Comparison of ENCODE assay signal across 1 cellular context in the genomic region with DNA sequence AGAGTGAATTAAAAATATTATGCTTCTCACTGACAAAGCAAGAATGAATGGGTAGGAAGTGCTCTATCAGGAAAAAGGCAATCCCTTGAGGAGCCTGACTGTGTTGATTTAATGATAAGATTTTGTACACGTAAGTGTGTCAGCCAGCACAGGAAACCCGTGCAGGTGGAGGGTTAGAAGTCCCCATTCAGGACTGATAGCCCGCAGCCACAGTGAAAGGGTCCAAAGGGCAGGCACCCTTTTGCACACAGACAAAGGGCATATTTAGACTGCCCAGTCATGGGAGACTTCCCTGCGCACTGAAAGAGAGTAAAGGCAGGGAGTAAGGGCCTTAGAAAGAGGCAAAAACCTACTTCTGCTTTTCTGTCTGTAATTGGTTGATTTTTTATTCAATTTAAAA.
TF ChIP-seq lines count a peak whose summit lies in the region.

No MANE protein-coding gene starts in this region.

TF ChIP-seq in HepG2, 621 proteins besides CTCF, POLR2A, EP300 and RAD21 (continued from another document and continues in another):
- TF ChIP-seq THAP9 (CRISPR knock-in tag; IDR thresholded peaks at IDR 0.05; ENCODE audit: borderline replicate concordance) (no peak), WIZ (CRISPR knock-in tag; IDR thresholded peaks at IDR 0.05) (no peak), PCBP1 (IDR thresholded peaks at IDR 0.05; ENCODE audit: borderline replicate concordance, low read depth, low read length) (no peak), GTF3A (CRISPR knock-in tag; conservative IDR thresholded peaks at IDR 0.05) (no peak), KDM5A (IDR thresholded peaks at IDR 0.05; ENCODE audit: borderline replicate concordance, low read length) (no peak), FOXK2 (IDR thresholded peaks at IDR 0.05) (no peak), NR3C1 (CRISPR knock-in tag; IDR thresholded peaks at IDR 0.05) (no peak), HMGA1 (CRISPR knock-in tag; conservative IDR thresholded peaks at IDR 0.05) (no peak), NCOA5 (CRISPR knock-in tag; IDR thresholded peaks at IDR 0.05) (no peak), ZFP37 (CRISPR knock-in tag; IDR thresholded peaks at IDR 0.05; ENCODE audit: borderline replicate concordance) (no peak), POLR2AphosphoS5 (IDR thresholded peaks at IDR 0.05; ENCODE audit: low read depth, low read length) (no peak), MBD4 (IDR thresholded peaks at IDR 0.05; ENCODE audit: borderline replicate concordance, low read length) (no peak), ZNF253 (CRISPR knock-in tag; IDR thresholded peaks at IDR 0.05; ENCODE audit: borderline replicate concordance) (no peak), CHCHD3 (CRISPR knock-in tag; IDR thresholded peaks at IDR 0.05) (no peak), E2F2 (CRISPR knock-in tag; IDR thresholded peaks at IDR 0.05; ENCODE audit: borderline replicate concordance) (no peak), ETV6 (CRISPR knock-in tag; conservative IDR thresholded peaks at IDR 0.05) (no peak), PHF21A (CRISPR knock-in tag; IDR thresholded peaks at IDR 0.05) (peak; percentile 95), EED (CRISPR knock-in tag; IDR thresholded peaks at IDR 0.05) (no peak), NONO (IDR thresholded peaks at IDR 0.05) (no peak), NONO (CRISPR knock-in tag; conservative IDR thresholded peaks at IDR 0.05) (0 out of 2 replicates have a peak, but pooled peaks have one; percentile 55), HINFP (CRISPR knock-in tag; IDR thresholded peaks at IDR 0.05; ENCODE audit: low read depth) (no peak), RARA (CRISPR knock-in tag; IDR thresholded peaks at IDR 0.05) (peak; percentile 91), MZF1 (CRISPR knock-in tag; IDR thresholded peaks at IDR 0.05; ENCODE audit: borderline replicate concordance) (no peak), ZNF556 (CRISPR knock-in tag; IDR thresholded peaks at IDR 0.05; ENCODE audit: borderline replicate concordance) (peak; percentile 68; the same call in 1 of the 2 replicates), ARID2 (CRISPR knock-in tag; IDR thresholded peaks at IDR 0.05; ENCODE audit: borderline replicate concordance) (no peak), PAF1 (CRISPR knock-in tag; IDR thresholded peaks at IDR 0.05) (no peak), NFE2L2 (IDR thresholded peaks at IDR 0.05; ENCODE audit: low read length) (peak; percentile 61; the same call in 1 of the 2 replicates), RBAK (CRISPR knock-in tag; IDR thresholded peaks at IDR 0.05) (peak; percentile 73; the same call in 1 of the 2 replicates), GFI1 (CRISPR knock-in tag; IDR thresholded peaks at IDR 0.05; ENCODE audit: borderline replicate concordance) (peak; percentile 87), TEF (CRISPR knock-in tag; IDR thresholded peaks at IDR 0.05) (no peak), ZBTB8A (CRISPR knock-in tag; IDR thresholded peaks at IDR 0.05; ENCODE audit: borderline replicate concordance, low read depth) (no peak), ZNF44 (CRISPR knock-in tag; IDR thresholded peaks at IDR 0.05) (no peak), PAX8 (CRISPR knock-in tag; IDR thresholded peaks at IDR 0.05; ENCODE audit: borderline replicate concordance) (no peak), IRF2 (CRISPR knock-in tag; IDR thresholded peaks at IDR 0.05) (peak; percentile 85), SETDB1 (CRISPR knock-in tag; IDR thresholded peaks at IDR 0.05; ENCODE audit: borderline replicate concordance) (no peak), ZNF468 (CRISPR knock-in tag; IDR thresholded peaks at IDR 0.05) (no peak), DDIT3 (CRISPR knock-in tag; IDR thresholded peaks at IDR 0.05) (no peak), ZNF678 (CRISPR knock-in tag; IDR thresholded peaks at IDR 0.05) (no peak), PLRG1 (conservative IDR thresholded peaks at IDR 0.05) (no peak), TSC22D2 (CRISPR knock-in tag; IDR thresholded peaks at IDR 0.05; ENCODE audit: borderline replicate concordance) (no peak), GMEB1 (CRISPR knock-in tag; IDR thresholded peaks at IDR 0.05; ENCODE audit: borderline replicate concordance) (peak; percentile 24; the same call in 1 of the 2 replicates), ZNF567 (CRISPR knock-in tag; IDR thresholded peaks at IDR 0.05; ENCODE audit: borderline replicate concordance) (no peak)
- TF ChIP-seq, protein P1, sequence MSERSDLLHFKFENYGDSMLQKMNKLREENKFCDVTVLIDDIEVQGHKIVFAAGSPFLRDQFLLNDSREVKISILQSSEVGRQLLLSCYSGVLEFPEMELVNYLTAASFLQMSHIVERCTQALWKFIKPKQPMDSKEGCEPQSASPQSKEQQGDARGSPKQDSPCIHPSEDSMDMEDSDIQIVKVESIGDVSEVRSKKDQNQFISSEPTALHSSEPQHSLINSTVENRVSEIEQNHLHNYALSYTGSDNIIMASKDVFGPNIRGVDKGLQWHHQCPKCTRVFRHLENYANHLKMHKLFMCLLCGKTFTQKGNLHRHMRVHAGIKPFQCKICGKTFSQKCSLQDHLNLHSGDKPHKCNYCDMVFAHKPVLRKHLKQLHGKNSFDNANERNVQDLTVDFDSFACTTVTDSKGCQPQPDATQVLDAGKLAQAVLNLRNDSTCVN (CRISPR knock-in tag; IDR thresholded peaks at IDR 0.05; ENCODE audit: borderline replicate concordance) = no peak
- TF ChIP-seq, protein P2, sequence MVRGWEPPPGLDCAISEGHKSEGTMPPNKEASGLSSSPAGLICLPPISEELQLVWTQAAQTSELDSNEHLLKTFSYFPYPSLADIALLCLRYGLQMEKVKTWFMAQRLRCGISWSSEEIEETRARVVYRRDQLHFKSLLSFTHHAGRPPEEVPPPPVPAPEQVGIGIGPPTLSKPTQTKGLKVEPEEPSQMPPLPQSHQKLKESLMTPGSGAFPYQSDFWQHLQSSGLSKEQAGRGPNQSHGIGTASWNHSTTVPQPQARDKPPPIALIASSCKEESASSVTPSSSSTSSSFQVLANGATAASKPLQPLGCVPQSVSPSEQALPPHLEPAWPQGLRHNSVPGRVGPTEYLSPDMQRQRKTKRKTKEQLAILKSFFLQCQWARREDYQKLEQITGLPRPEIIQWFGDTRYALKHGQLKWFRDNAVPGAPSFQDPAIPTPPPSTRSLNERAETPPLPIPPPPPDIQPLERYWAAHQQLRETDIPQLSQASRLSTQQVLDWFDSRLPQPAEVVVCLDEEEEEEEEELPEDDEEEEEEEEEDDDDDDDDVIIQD (CRISPR knock-in tag; IDR thresholded peaks at IDR 0.05; ENCODE audit: low read depth) = peak; percentile 88
- TF ChIP-seq, protein P3, sequence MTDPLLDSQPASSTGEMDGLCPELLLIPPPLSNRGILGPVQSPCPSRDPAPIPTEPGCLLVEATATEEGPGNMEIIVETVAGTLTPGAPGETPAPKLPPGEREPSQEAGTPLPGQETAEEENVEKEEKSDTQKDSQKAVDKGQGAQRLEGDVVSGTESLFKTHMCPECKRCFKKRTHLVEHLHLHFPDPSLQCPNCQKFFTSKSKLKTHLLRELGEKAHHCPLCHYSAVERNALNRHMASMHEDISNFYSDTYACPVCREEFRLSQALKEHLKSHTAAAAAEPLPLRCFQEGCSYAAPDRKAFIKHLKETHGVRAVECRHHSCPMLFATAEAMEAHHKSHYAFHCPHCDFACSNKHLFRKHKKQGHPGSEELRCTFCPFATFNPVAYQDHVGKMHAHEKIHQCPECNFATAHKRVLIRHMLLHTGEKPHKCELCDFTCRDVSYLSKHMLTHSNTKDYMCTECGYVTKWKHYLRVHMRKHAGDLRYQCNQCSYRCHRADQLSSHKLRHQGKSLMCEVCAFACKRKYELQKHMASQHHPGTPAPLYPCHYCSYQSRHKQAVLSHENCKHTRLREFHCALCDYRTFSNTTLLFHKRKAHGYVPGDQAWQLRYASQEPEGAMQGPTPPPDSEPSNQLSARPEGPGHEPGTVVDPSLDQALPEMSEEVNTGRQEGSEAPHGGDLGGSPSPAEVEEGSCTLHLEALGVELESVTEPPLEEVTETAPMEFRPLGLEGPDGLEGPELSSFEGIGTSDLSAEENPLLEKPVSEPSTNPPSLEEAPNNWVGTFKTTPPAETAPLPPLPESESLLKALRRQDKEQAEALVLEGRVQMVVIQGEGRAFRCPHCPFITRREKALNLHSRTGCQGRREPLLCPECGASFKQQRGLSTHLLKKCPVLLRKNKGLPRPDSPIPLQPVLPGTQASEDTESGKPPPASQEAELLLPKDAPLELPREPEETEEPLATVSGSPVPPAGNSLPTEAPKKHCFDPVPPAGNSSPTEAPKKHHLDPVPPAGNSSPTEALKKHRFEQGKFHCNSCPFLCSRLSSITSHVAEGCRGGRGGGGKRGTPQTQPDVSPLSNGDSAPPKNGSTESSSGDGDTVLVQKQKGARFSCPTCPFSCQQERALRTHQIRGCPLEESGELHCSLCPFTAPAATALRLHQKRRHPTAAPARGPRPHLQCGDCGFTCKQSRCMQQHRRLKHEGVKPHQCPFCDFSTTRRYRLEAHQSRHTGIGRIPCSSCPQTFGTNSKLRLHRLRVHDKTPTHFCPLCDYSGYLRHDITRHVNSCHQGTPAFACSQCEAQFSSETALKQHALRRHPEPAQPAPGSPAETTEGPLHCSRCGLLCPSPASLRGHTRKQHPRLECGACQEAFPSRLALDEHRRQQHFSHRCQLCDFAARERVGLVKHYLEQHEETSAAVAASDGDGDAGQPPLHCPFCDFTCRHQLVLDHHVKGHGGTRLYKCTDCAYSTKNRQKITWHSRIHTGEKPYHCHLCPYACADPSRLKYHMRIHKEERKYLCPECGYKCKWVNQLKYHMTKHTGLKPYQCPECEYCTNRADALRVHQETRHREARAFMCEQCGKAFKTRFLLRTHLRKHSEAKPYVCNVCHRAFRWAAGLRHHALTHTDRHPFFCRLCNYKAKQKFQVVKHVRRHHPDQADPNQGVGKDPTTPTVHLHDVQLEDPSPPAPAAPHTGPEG (CRISPR knock-in tag; IDR thresholded peaks at IDR 0.05) = no peak
- TF ChIP-seq, protein P4, sequence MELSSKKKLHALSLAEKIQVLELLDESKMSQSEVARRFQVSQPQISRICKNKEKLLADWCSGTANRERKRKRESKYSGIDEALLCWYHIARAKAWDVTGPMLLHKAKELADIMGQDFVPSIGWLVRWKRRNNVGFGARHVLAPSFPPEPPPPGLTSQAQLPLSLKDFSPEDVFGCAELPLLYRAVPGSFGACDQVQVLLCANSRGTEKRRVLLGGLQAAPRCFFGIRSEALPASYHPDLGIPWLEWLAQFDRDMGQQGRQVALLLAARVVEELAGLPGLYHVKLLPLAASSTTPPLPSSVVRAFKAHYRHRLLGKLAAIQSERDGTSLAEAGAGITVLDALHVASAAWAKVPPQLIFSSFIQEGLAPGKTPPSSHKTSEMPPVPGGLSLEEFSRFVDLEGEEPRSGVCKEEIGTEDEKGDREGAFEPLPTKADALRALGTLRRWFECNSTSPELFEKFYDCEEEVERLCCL (CRISPR knock-in tag; IDR thresholded peaks at IDR 0.05; ENCODE audit: borderline replicate concordance) = no peak
